21 cellular contexts compared by ENCODE assay signal in the genomic region with DNA sequence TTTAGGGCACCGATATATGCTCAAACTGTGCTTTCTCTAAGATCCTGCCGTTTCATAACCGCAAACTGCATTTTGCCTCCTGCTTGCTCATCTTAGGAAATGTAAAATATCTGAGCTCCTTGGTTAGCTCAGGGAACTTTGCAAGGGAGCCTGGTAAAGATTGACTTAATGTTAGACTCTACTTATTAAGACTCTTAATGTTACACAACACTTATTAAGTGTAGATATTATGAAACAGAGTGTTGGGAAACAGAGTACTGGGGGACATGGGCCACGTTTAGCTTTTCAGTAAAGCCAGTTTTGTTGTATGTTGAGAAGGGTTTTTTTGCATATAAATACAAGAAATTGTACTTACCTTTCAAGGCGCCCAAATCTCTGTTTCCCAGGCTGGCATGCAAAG. TPM values are rescaled to one million over a fixed set of nuclear protein-coding genes. Genes with fewer than 3 reads are reported as not detected.
DNase-seq lines count a peak whose midpoint lies in the region; ATAC-seq and TF ChIP-seq lines count a peak whose summit lies in the region.
"Had no signal": no experiment of that assay in that cellular context is flagged by ENCODE, and none has a peak within 500 bp of the region (broad histone marks: within the 10 kb centered on the region; RNA-seq: fewer than 3 reads in every experiment).

No MANE protein-coding gene starts in this region.

- peak overlapping the region; percentile 84 for H3K4me3 ChIP-seq in HL-60 (replicated peaks; ENCODE audit: insufficient read depth, low read length)
- H3K4me3 ChIP-seq: lung had no signal

- H3K27me3 Mint-ChIP-seq in activated CD8-positive, alpha-beta T cell treated with anti-CD3 and anti-CD28 coated beads for 36 hours = no peaks in the 10 kb centered on the region
- H3K27me3 Mint-ChIP-seq in activated CD8-positive, alpha-beta T cell treated with anti-CD3 and anti-CD28 coated beads, Interleukin-2, amount 10 ng/mL, durations not matched to agents 7 days and 5 days (ENCODE audit: low read depth) = no peaks in the 10 kb centered on the region
- no peaks in the 10 kb centered on the region for H3K27me3 Mint-ChIP-seq in activated naive CD8-positive, alpha-beta T cell
- H3K27me3 Mint-ChIP-seq in progenitor cell of endocrine pancreas = no peaks in the 10 kb centered on the region
- H3K27me3 Mint-ChIP-seq in osteocyte (ENCODE audit: unreplicated experiment) = no peaks in the 10 kb centered on the region
- H3K27me3 Mint-ChIP-seq: activated CD4-positive, alpha-beta T cell treated with anti-CD3 and anti-CD28 coated beads, Interleukin-2, amount 10 ng/mL, durations not matched to agents 7 days and 5 days; central memory CD8-positive, alpha-beta T cell; stimulated activated naive B cell treated with anti-CD40 and anti-IgM and Interleukin-4, amounts not matched to agents 10 μg/mL and 1 μg/mL and 100 μg/mL, for 72 hours had no signal

- peak overlapping the region; percentile 96 for H3K27ac ChIP-seq in HL-60 (replicated peaks)
- H3K27ac ChIP-seq: heart left ventricle, psoas muscle had no signal

- peaks cover 57% of the 10 kb centered on the region for H3K36me3 Mint-ChIP-seq in activated CD8-positive, alpha-beta T cell treated with anti-CD3 and anti-CD28 coated beads for 36 hours (ENCODE audit: low read depth)
- peaks cover 55% of the 10 kb centered on the region for H3K36me3 Mint-ChIP-seq in activated CD8-positive, alpha-beta T cell treated with anti-CD3 and anti-CD28 coated beads, Interleukin-2, amount 10 ng/mL, durations not matched to agents 7 days and 5 days (ENCODE audit: low read depth)
- peaks cover 27% of the 10 kb centered on the region for H3K36me3 Mint-ChIP-seq in activated naive CD8-positive, alpha-beta T cell
- H3K36me3 Mint-ChIP-seq in progenitor cell of endocrine pancreas (ENCODE audit: insufficient read depth) = peaks cover 29% of the 10 kb centered on the region
- H3K36me3 Mint-ChIP-seq in osteocyte (ENCODE audit: unreplicated experiment) = peaks cover 33% of the 10 kb centered on the region

- H3K27me3 ChIP-seq in HL-60 (ENCODE audit: insufficient read depth, poor library complexity, severe bottlenecking) = no peaks in the 10 kb centered on the region
- H3K27me3 ChIP-seq: heart left ventricle had no signal

- intact Hi-C loops in activated CD8-positive, alpha-beta T cell treated with anti-CD3 and anti-CD28 coated beads for 36 hours (cut with micrococcal nuclease) = loop anchor here (10.0 kb wide), 1 partner anchor 270 kb away; no protein-coding TSS in a partner anchor
- intact Hi-C loops in left colon (cut with DNase I, micrococcal nuclease) = no loop called here

- DNase-seq in activated CD8-positive, alpha-beta T cell treated with anti-CD3 and anti-CD28 coated beads for 36 hours = no peak
- no peak for DNase-seq in activated CD8-positive, alpha-beta T cell treated with anti-CD3 and anti-CD28 coated beads, Interleukin-2, amount 10 ng/mL, durations not matched to agents 7 days and 5 days
- peak; percentile 21 to 69 for DNase-seq in HL-60 (ENCODE audit: low read depth in 1 of 2, low spot score in 1 of 2)
- DNase-seq in progenitor cell of endocrine pancreas (ENCODE audit: low spot score, unreplicated experiment) = no peak
- no peak for DNase-seq in osteocyte (ENCODE audit: extremely low spot score, unreplicated experiment)
- no peak for DNase-seq in left colon
- DNase-seq: activated CD4-positive, alpha-beta T cell treated with anti-CD3 and anti-CD28 coated beads, Interleukin-2, amount 10 ng/mL, durations not matched to agents 7 days and 5 days; COR-L47; effector memory CD4-positive, alpha-beta T cell; heart left ventricle; NCI-H1092; NCI-H2107; NCI-H524 treated with DMSO at 0.1 percent for 48 hours; psoas muscle; stimulated activated naive B cell treated with anti-CD40 and anti-IgM and Interleukin-4, amounts not matched to agents 10 μg/mL and 1 μg/mL and 100 μg/mL, for 72 hours had no signal

- ATAC-seq in activated CD8-positive, alpha-beta T cell treated with anti-CD3 and anti-CD28 coated beads for 36 hours = no peak
- no peak for ATAC-seq in activated CD8-positive, alpha-beta T cell treated with anti-CD3 and anti-CD28 coated beads, Interleukin-2, amount 10 ng/mL, durations not matched to agents 7 days and 5 days
- ATAC-seq in GM19023 (IDR thresholded peaks at IDR 0.05; ENCODE audit: unreplicated experiment) (no peak), left colon (no peak)
- ATAC-seq: heart left ventricle; psoas muscle; stimulated activated naive B cell treated with anti-CD40 and anti-IgM and Interleukin-4, amounts not matched to agents 10 μg/mL and 1 μg/mL and 100 μg/mL, for 72 hours had no signal

- no peak overlapping the region for H3K27ac Mint-ChIP-seq in activated CD8-positive, alpha-beta T cell treated with anti-CD3 and anti-CD28 coated beads for 36 hours
- H3K27ac Mint-ChIP-seq in activated CD8-positive, alpha-beta T cell treated with anti-CD3 and anti-CD28 coated beads, Interleukin-2, amount 10 ng/mL, durations not matched to agents 7 days and 5 days = no peak overlapping the region
- no peak overlapping the region for H3K27ac Mint-ChIP-seq in activated naive CD8-positive, alpha-beta T cell
- H3K27ac Mint-ChIP-seq in progenitor cell of endocrine pancreas (no peak overlapping the region), osteocyte (ENCODE audit: unreplicated experiment) (no peak overlapping the region)

- CTCF ChIA-PET in activated CD8-positive, alpha-beta T cell treated with anti-CD3 and anti-CD28 coated beads for 36 hours (lab: Charles Lee) = interaction anchor here (0.6 to 2.8 kb wide), 4 partner anchors 13 to 290 kb away, joined by 3 to 18 read pairs (median 3); no protein-coding TSS in a partner anchor
- CTCF ChIA-PET in activated CD8-positive, alpha-beta T cell treated with anti-CD3 and anti-CD28 coated beads, Interleukin-2, amount 10 ng/mL, durations not matched to agents 7 days and 5 days (lab: Charles Lee) = interaction anchor here (2.7 to 2.9 kb wide), 2 partner anchors 95 to 269 kb away, joined by 18 to 23 read pairs; no protein-coding TSS in a partner anchor

- TF ChIP-seq CTCF in activated CD8-positive, alpha-beta T cell treated with anti-CD3 and anti-CD28 coated beads for 36 hours (IDR thresholded peaks at IDR 0.05) = no peak
- TF ChIP-seq CTCF in HL-60 (IDR thresholded peaks at IDR 0.05; ENCODE audit: insufficient read depth, low read length) (no peak), progenitor cell of endocrine pancreas (IDR thresholded peaks at IDR 0.05; ENCODE audit: unreplicated experiment) (no peak), osteocyte (IDR thresholded peaks at IDR 0.05) (no peak)

- no peaks in the 10 kb centered on the region for H3K9me3 Mint-ChIP-seq in activated CD8-positive, alpha-beta T cell treated with anti-CD3 and anti-CD28 coated beads for 36 hours
- no peaks in the 10 kb centered on the region for H3K9me3 Mint-ChIP-seq in activated CD8-positive, alpha-beta T cell treated with anti-CD3 and anti-CD28 coated beads, Interleukin-2, amount 10 ng/mL, durations not matched to agents 7 days and 5 days (ENCODE audit: insufficient read depth)
- no peaks in the 10 kb centered on the region for H3K9me3 Mint-ChIP-seq in activated naive CD8-positive, alpha-beta T cell (ENCODE audit: low read depth)
- H3K9me3 Mint-ChIP-seq in progenitor cell of endocrine pancreas (ENCODE audit: low read depth) = no peaks in the 10 kb centered on the region
- no peaks in the 10 kb centered on the region for H3K9me3 Mint-ChIP-seq in osteocyte (ENCODE audit: unreplicated experiment)
- H3K9me3 Mint-ChIP-seq: activated CD4-positive, alpha-beta T cell treated with anti-CD3 and anti-CD28 coated beads, Interleukin-2, amount 10 ng/mL, durations not matched to agents 7 days and 5 days; central memory CD8-positive, alpha-beta T cell had no signal

- POLR2A ChIA-PET in activated CD8-positive, alpha-beta T cell treated with anti-CD3 and anti-CD28 coated beads for 36 hours (lab: Charles Lee) = interaction anchor here (0.9 to 4.2 kb wide), 5 partner anchors 11 to 38 kb away, joined by 3 to 13 read pairs (median 4); no protein-coding TSS in a partner anchor
- POLR2A ChIA-PET in activated CD8-positive, alpha-beta T cell treated with anti-CD3 and anti-CD28 coated beads, Interleukin-2, amount 10 ng/mL, durations not matched to agents 7 days and 5 days (lab: Charles Lee) = interaction anchor here (0.6 kb wide), 1 partner anchor 260 kb away, joined by 3 read pairs; no protein-coding TSS in a partner anchor

- peaks cover 33% of the 10 kb centered on the region for H3K4me1 Mint-ChIP-seq in activated CD8-positive, alpha-beta T cell treated with anti-CD3 and anti-CD28 coated beads for 36 hours (ENCODE audit: low read depth)
- H3K4me1 Mint-ChIP-seq in activated CD8-positive, alpha-beta T cell treated with anti-CD3 and anti-CD28 coated beads, Interleukin-2, amount 10 ng/mL, durations not matched to agents 7 days and 5 days (ENCODE audit: low read depth) = peaks cover 19% of the 10 kb centered on the region
- peaks cover 50% of the 10 kb centered on the region for H3K4me1 Mint-ChIP-seq in activated naive CD8-positive, alpha-beta T cell (ENCODE audit: low read depth)
- H3K4me1 Mint-ChIP-seq in progenitor cell of endocrine pancreas (ENCODE audit: low read depth) (peaks cover 12% of the 10 kb centered on the region), osteocyte (ENCODE audit: unreplicated experiment) (peaks cover 17% of the 10 kb centered on the region)

- H3K4me3 Mint-ChIP-seq in activated CD8-positive, alpha-beta T cell treated with anti-CD3 and anti-CD28 coated beads for 36 hours = peak overlapping the region; percentile 24
- no peak overlapping the region for H3K4me3 Mint-ChIP-seq in activated CD8-positive, alpha-beta T cell treated with anti-CD3 and anti-CD28 coated beads, Interleukin-2, amount 10 ng/mL, durations not matched to agents 7 days and 5 days
- H3K4me3 Mint-ChIP-seq in activated naive CD8-positive, alpha-beta T cell = peak overlapping the region; percentile 96
- H3K4me3 Mint-ChIP-seq in progenitor cell of endocrine pancreas (ENCODE audit: low read depth) = peak overlapping the region; percentile 28
- no peak overlapping the region for H3K4me3 Mint-ChIP-seq in osteocyte (ENCODE audit: unreplicated experiment)

RNA-seq across cellular contexts. Expression of a gene that starts 1.9 kb away (rescaled TPM):
- 10 to 100 TPM; 30.9 to 31.6 TPM for total RNA-seq in activated CD8-positive, alpha-beta T cell treated with anti-CD3 and anti-CD28 coated beads for 36 hours
- 10 to 100 TPM; 25.5 to 26.8 TPM for total RNA-seq in activated CD8-positive, alpha-beta T cell treated with anti-CD3 and anti-CD28 coated beads, Interleukin-2, amount 10 ng/mL, durations not matched to agents 7 days and 5 days
- 21.8 and 24.6 TPM in 2 replicates for total RNA-seq in progenitor cell of endocrine pancreas
- 20.3 and 22.1 TPM in 2 replicates for total RNA-seq in osteocyte
- total RNA-seq in left colon = 10 to 100 TPM; 11.9 to 17.2 TPM

RNA-seq across cellular contexts. Expression of a gene that starts 19.2 kb away (rescaled TPM):
- not detected for total RNA-seq in activated CD8-positive, alpha-beta T cell treated with anti-CD3 and anti-CD28 coated beads for 36 hours
- total RNA-seq in activated CD8-positive, alpha-beta T cell treated with anti-CD3 and anti-CD28 coated beads, Interleukin-2, amount 10 ng/mL, durations not matched to agents 7 days and 5 days = not detected
- total RNA-seq in progenitor cell of endocrine pancreas = not detected in 2 replicates
- not detected in 2 replicates for total RNA-seq in osteocyte
- not detected for total RNA-seq in left colon
- total RNA-seq: activated CD4-positive, alpha-beta T cell treated with anti-CD3 and anti-CD28 coated beads, Interleukin-2, amount 10 ng/mL, durations not matched to agents 7 days and 5 days; myocyte; urinary bladder had no signal

Comparison
In these comparisons a context has a peak if more than half of its experiments do, and no peak if none do; other contexts are left out.
1. H3K4me3 Mint-ChIP-seq: peak in activated CD8-positive, alpha-beta T cell treated with anti-CD3 and anti-CD28 coated beads for 36 hours (single experiment), activated naive CD8-positive, alpha-beta T cell (single experiment) and progenitor cell of endocrine pancreas (single experiment); none in activated CD8-positive, alpha-beta T cell treated with anti-CD3 and anti-CD28 coated beads, Interleukin-2, amount 10 ng/mL, durations not matched to agents 7 days and 5 days (single experiment) and osteocyte (single experiment).
2. DNase-seq: peak in HL-60 (2 of 2); none in activated CD8-positive, alpha-beta T cell treated with anti-CD3 and anti-CD28 coated beads for 36 hours (single experiment), activated CD8-positive, alpha-beta T cell treated with anti-CD3 and anti-CD28 coated beads, Interleukin-2, amount 10 ng/mL, durations not matched to agents 7 days and 5 days (single experiment), progenitor cell of endocrine pancreas (single experiment), osteocyte (single experiment) and left colon (0 of 2).